ENCODE assay signal across 8 cellular contexts in genomic region chr12:8914033-8914715, GRCh38. TPM values are rescaled to one million over a fixed set of nuclear protein-coding genes. Genes with fewer than 3 reads are reported as not detected.
A peak's percentile ranks its signal among the peaks of the same experiment; 100 is the strongest.
DNase-seq lines count a peak whose midpoint lies in the region; ATAC-seq and TF ChIP-seq lines count a peak whose summit lies in the region.
"Not testable (repeated sequence)": the region's sequence is repeated elsewhere in the genome, so short reads cannot be mapped to it uniquely, and the experiment has no call there.

TSS of gene PHC1 (plus strand) at chr12:8914509. CDS start at chr12:8917678, 3,169 bp downstream.

- H3K4me1 ChIP-seq in thymus (ENCODE audit: control insufficient read depth, insufficient read depth, low read length) = peaks cover 10% of the 10 kb centered on the region

- peak within 1 kb of the TSS; percentile 92 for H3K27ac ChIP-seq in thymus (ENCODE audit: low read depth)

- ATAC-seq in HG02870 (IDR thresholded peaks at IDR 0.05; ENCODE audit: unreplicated experiment) (peak; percentile 62), left cardiac atrium (peak; percentile 86 to 89)

- DNase-seq in NCI-H1694 (lab: John Stamatoyannopoulos, UW) (peak; percentile 40), T1000 (lab: John Stamatoyannopoulos, UW) (peak; percentile 52), anterior cingulate cortex (lab: John Stamatoyannopoulos, UW) (peak in 57 of 58 donors; percentile 25 to 82 (median 66)), left cardiac atrium (peak; percentile 88), pons (ENCODE audit: low spot score) (peak; percentile 78)

- intact Hi-C loops in left cardiac atrium (cut with DNase I) = not testable (repeated sequence)

- peak within 1 kb of the TSS; percentile 68 for H3K4me3 ChIP-seq in thymus (ENCODE audit: low read length)

- H3K36me3 ChIP-seq in thymus (ENCODE audit: control insufficient read depth, insufficient read depth) = not testable (repeated sequence)

- not testable (repeated sequence) for H3K27me3 ChIP-seq in thymus (ENCODE audit: control insufficient read depth, insufficient read depth)

- peak; percentile 39; the same call in 2 of the 3 replicates for TF ChIP-seq CTCF in GM12872 (IDR thresholded peaks at IDR 0.05; ENCODE audit: insufficient read depth, low read depth, low read length)

- 1% methylated on average over 35 of the region's 57 CpGs for WGBS in thymus

- H3K9me3 ChIP-seq in thymus (ENCODE audit: control insufficient read depth) = not testable (repeated sequence)

RNA-seq across cellular contexts. Expression of gene PHC1, which starts in this region (rescaled TPM):
- total RNA-seq in left cardiac atrium = 10 to 100 TPM; 20.1 to 20.3 TPM
- polyA plus RNA-seq in thymus = 73.2 TPM

Comparison
In these comparisons a context has a peak if more than half of its experiments do, and no peak if none do; other contexts are left out.
1. Peak in every context shown above with its lines: DNase-seq, ATAC-seq, H3K4me3 ChIP-seq and H3K27ac ChIP-seq.